ENCODE assay signal across 1 cellular context in the genomic region with DNA sequence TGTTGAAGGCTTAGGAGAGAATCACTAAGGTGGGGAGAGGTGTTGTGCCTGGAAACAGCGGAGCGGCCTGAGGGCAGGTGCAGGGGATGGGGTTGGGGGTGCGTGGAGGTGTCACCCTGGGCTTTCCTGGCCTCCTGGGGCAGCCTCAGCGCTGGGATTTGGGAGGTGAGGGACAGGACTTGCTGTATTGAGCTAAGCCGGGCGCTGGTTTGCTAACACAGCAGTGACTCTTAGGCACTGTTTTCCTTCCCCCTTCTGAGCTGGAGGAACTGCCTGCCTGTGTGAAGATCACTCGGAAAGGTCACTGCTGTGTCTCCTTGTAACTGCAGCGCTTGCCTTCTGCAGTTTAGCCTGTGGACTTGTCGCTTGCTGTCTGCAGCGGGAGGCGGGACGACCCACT.
TF ChIP-seq lines count a peak whose summit lies in the region.

No MANE protein-coding gene starts in this region.

TF ChIP-seq in HepG2, 621 proteins besides CTCF, POLR2A, EP300 and RAD21:
- TF ChIP-seq ZNF383 (CRISPR knock-in tag; IDR thresholded peaks at IDR 0.05; ENCODE audit: borderline replicate concordance) (no peak), PATZ1 (CRISPR knock-in tag; IDR thresholded peaks at IDR 0.05) (no peak), ZNF557 (CRISPR knock-in tag; IDR thresholded peaks at IDR 0.05) (no peak), TOPORS (CRISPR knock-in tag; IDR thresholded peaks at IDR 0.05) (no peak), ISL2 (CRISPR knock-in tag; IDR thresholded peaks at IDR 0.05) (no peak), THAP8 (CRISPR knock-in tag; IDR thresholded peaks at IDR 0.05; ENCODE audit: borderline replicate concordance) (no peak), ZFYVE20 (CRISPR knock-in tag; IDR thresholded peaks at IDR 0.05; ENCODE audit: borderline replicate concordance, low read depth) (no peak), ZNF326 (CRISPR knock-in tag; IDR thresholded peaks at IDR 0.05; ENCODE audit: borderline replicate concordance) (no peak), HNRNPLL (IDR thresholded peaks at IDR 0.05; ENCODE audit: low read depth, low read length, poor library complexity, severe bottlenecking) (no peak), ZNF354B (CRISPR knock-in tag; IDR thresholded peaks at IDR 0.05) (no peak), FOXA3 (CRISPR knock-in tag; IDR thresholded peaks at IDR 0.05) (no peak), ZNF780A (CRISPR knock-in tag; IDR thresholded peaks at IDR 0.05) (no peak), SRSF1 (optimal IDR thresholded peaks at IDR 0.05; ENCODE audit: low read depth, low read length) (no peak)
- TF ChIP-seq, protein P1, sequence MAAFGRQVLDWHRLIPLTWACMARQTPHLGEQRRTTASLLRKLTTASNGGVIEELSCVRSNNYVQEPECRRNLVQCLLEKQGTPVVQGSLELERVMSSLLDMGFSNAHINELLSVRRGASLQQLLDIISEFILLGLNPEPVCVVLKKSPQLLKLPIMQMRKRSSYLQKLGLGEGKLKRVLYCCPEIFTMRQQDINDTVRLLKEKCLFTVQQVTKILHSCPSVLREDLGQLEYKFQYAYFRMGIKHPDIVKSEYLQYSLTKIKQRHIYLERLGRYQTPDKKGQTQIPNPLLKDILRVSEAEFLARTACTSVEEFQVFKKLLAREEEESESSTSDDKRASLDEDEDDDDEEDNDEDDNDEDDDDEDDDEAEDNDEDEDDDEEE (CRISPR knock-in tag; IDR thresholded peaks at IDR 0.05): no peak
TF ChIP-seq in HepG2: peak in this region for 0.
